In the genomic region with DNA sequence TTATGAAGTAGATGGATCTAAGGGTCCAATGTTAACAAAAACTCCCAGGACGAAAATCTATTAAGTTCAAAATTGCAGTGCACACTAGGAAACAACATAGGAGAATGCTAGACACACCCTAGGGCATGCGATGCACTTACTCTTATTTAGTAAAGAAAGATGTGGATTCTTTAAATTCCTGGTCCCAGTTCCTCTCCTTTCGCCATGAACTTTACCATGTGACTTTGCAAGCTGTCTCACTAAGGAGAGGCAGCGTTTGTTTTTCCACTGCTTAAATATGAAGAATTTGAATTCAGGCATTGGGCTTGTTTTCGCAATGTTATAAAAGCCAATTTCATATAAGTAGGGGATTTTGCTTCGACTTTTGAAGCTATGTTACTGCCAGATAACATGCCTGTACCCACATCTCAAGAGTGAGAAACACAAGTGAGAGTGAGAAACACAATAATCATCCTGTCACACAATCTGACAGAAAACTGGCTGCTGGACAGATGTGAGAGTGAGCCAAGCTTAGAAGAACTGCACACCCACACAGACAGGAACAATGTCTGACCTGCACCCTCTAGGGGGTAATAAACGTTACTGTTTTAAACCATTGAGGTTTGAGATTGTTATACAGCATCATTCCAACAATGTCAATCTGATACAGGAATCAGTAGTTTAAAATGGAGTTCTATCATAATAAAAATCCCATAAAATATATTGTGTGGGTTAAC, we compare ENCODE assay signal across 14 cellular contexts.
DNase-seq lines count a peak whose midpoint lies in the region; ATAC-seq and TF ChIP-seq lines count a peak whose summit lies in the region.
"Had no signal": no experiment of that assay in that cellular context is flagged by ENCODE, and none has a peak within 500 bp of the region (broad histone marks: within the 10 kb centered on the region; RNA-seq: fewer than 3 reads in every experiment).

No MANE protein-coding gene starts in this region.

- 29 to 35% methylated on average over 7 of the region's 7 CpGs for WGBS in upper lobe of left lung, 2 donors

- H3K27me3 ChIP-seq in MM.1S (replicated peaks; ENCODE audit: insufficient read depth, low read length) (no peaks in the 10 kb centered on the region), upper lobe of left lung (no peaks in the 10 kb centered on the region)
- H3K27me3 ChIP-seq: BLaER1, tibial nerve had no signal

- H3K4me3 ChIP-seq in MM.1S (ENCODE audit: low read length) = no peak overlapping the region
- no peak overlapping the region for H3K4me3 ChIP-seq in upper lobe of left lung
- H3K4me3 ChIP-seq: BLaER1, coronary artery, tibial nerve had no signal

- H3K4me1 ChIP-seq in MM.1S (ENCODE audit: low read length) (no peaks in the 10 kb centered on the region), upper lobe of left lung (no peaks in the 10 kb centered on the region)

- TF ChIP-seq CTCF in MM.1S (IDR thresholded peaks at IDR 0.05; ENCODE audit: low read length) (no peak), upper lobe of left lung (IDR thresholded peaks at IDR 0.05) (peak in 1 of 6 experiments; percentile 10)

- no peaks in the 10 kb centered on the region for H3F3A ChIP-seq in MM.1S (ENCODE audit: insufficient read depth, low read length)

- no peak for TF ChIP-seq EP300 in upper lobe of left lung (IDR thresholded peaks at IDR 0.05)

- no peaks in the 10 kb centered on the region for H4K20me1 ChIP-seq in MM.1S (ENCODE audit: insufficient read depth, low read length)
- H4K20me1 ChIP-seq: BLaER1 had no signal

- no peaks in the 10 kb centered on the region for H3K9me2 ChIP-seq in MM.1S (replicated peaks; ENCODE audit: insufficient read depth, low read length)

- DNase-seq in activated T-cell treated with anti-CD3 and anti-CD28 coated beads, Interleukin-2, amount 50 U/mL, for 4 hours = no peak
- DNase-seq in activated T-cell treated with anti-CD3 and anti-CD28 coated beads, Interleukin-2, amount 50 U/mL, for 48 hours = no peak
- DNase-seq in MM.1S = peak; percentile 6
- DNase-seq in glomerular visceral epithelial cell (ENCODE audit: extremely low spot score) = peak; percentile 1
- no peak for DNase-seq in stimulated activated naive CD8-positive, alpha-beta T cell treated with anti-CD3 and anti-CD28 coated beads, Interleukin-15, Interleukin-2, amounts not matched to agents 100 U/mL and 50 U/mL, for 24 hours
- no peak for DNase-seq in iPS-NIHi7 (ENCODE audit: extremely low spot score)
- no peak for DNase-seq in HK-2 (ENCODE audit: unreplicated experiment)
- no peak for DNase-seq in upper lobe of left lung
- DNase-seq: activated CD4-positive, alpha-beta T cell treated with anti-CD3 and anti-CD28 coated beads for 1 hour; kidney glomerular epithelial cell; NCI-H345 had no signal

- H3K36me3 ChIP-seq in MM.1S (replicated peaks; ENCODE audit: insufficient read depth, low read length) (no peaks in the 10 kb centered on the region), upper lobe of left lung (no peaks in the 10 kb centered on the region)
- H3K36me3 ChIP-seq: BLaER1, tibial nerve had no signal

- no peaks in the 10 kb centered on the region for H3K9me3 ChIP-seq in MM.1S (replicated peaks; ENCODE audit: insufficient read depth, low read length)
- H3K9me3 ChIP-seq in upper lobe of left lung = no peaks in the 10 kb centered on the region
- H3K9me3 ChIP-seq: BLaER1, tibial nerve had no signal

- TF ChIP-seq POLR2A in upper lobe of left lung (IDR thresholded peaks at IDR 0.05) = no peak

- no peak overlapping the region for H3K4me3 Mint-ChIP-seq in activated T-cell treated with anti-CD3 and anti-CD28 coated beads, Interleukin-2, amount 50 U/mL, for 4 hours

- peaks cover 8% of the 10 kb centered on the region for H3K9me3 Mint-ChIP-seq in activated T-cell treated with anti-CD3 and anti-CD28 coated beads, Interleukin-2, amount 50 U/mL, for 4 hours

- H2AFZ ChIP-seq in MM.1S (ENCODE audit: low read length) = no peak overlapping the region

- no peaks in the 10 kb centered on the region for H3K79me2 ChIP-seq in MM.1S (ENCODE audit: low read length)

- no peaks in the 10 kb centered on the region for H3K27me3 Mint-ChIP-seq in activated T-cell treated with anti-CD3 and anti-CD28 coated beads, Interleukin-2, amount 50 U/mL, for 4 hours (ENCODE audit: low read depth)

- H3K4me1 Mint-ChIP-seq in activated T-cell treated with anti-CD3 and anti-CD28 coated beads, Interleukin-2, amount 50 U/mL, for 4 hours (ENCODE audit: low read depth) = peaks cover 3% of the 10 kb centered on the region

- H3K9ac ChIP-seq in MM.1S (ENCODE audit: low read length) = no peak overlapping the region
- H3K9ac ChIP-seq: BLaER1 had no signal

- H3K4me2 ChIP-seq in MM.1S (ENCODE audit: low read depth, low read length) = no peak overlapping the region
- H3K4me2 ChIP-seq: BLaER1 had no signal

- ATAC-seq in activated T-cell treated with anti-CD3 and anti-CD28 coated beads, Interleukin-2, amount 50 U/mL, for 4 hours = peak; percentile 75 to 76
- ATAC-seq in stimulated activated naive CD8-positive, alpha-beta T cell treated with anti-CD3 and anti-CD28 coated beads, Interleukin-15, Interleukin-2, amounts not matched to agents 100 U/mL and 50 U/mL, for 24 hours = peak; percentile 43
- no peak for ATAC-seq in upper lobe of left lung (ENCODE audit: low FRiP score in 2 of 2)

- H3K36me3 Mint-ChIP-seq in activated T-cell treated with anti-CD3 and anti-CD28 coated beads, Interleukin-2, amount 50 U/mL, for 4 hours (ENCODE audit: insufficient read depth) = no peaks in the 10 kb centered on the region

- no peak overlapping the region for H3K27ac ChIP-seq in MM.1S (ENCODE audit: low read length)
- no peak overlapping the region for H3K27ac ChIP-seq in upper lobe of left lung
- H3K27ac ChIP-seq: BLaER1, coronary artery had no signal

Comparison
In these comparisons a context has a peak if more than half of its experiments do, and no peak if none do; other contexts are left out.
1. ATAC-seq: peak in activated T-cell treated with anti-CD3 and anti-CD28 coated beads, Interleukin-2, amount 50 U/mL, for 4 hours (2 of 2) and stimulated activated naive CD8-positive, alpha-beta T cell treated with anti-CD3 and anti-CD28 coated beads, Interleukin-15, Interleukin-2, amounts not matched to agents 100 U/mL and 50 U/mL, for 24 hours (single experiment); none in upper lobe of left lung (0 of 2).
2. DNase-seq: peak in MM.1S (single experiment) and glomerular visceral epithelial cell (single experiment); none in activated T-cell treated with anti-CD3 and anti-CD28 coated beads, Interleukin-2, amount 50 U/mL, for 4 hours (single experiment), activated T-cell treated with anti-CD3 and anti-CD28 coated beads, Interleukin-2, amount 50 U/mL, for 48 hours (0 of 2), stimulated activated naive CD8-positive, alpha-beta T cell treated with anti-CD3 and anti-CD28 coated beads, Interleukin-15, Interleukin-2, amounts not matched to agents 100 U/mL and 50 U/mL, for 24 hours (single experiment), iPS-NIHi7 (single experiment), HK-2 (single experiment) and upper lobe of left lung (0 of 2).